ENCODE assay signal across 8 cellular contexts in the genomic region with DNA sequence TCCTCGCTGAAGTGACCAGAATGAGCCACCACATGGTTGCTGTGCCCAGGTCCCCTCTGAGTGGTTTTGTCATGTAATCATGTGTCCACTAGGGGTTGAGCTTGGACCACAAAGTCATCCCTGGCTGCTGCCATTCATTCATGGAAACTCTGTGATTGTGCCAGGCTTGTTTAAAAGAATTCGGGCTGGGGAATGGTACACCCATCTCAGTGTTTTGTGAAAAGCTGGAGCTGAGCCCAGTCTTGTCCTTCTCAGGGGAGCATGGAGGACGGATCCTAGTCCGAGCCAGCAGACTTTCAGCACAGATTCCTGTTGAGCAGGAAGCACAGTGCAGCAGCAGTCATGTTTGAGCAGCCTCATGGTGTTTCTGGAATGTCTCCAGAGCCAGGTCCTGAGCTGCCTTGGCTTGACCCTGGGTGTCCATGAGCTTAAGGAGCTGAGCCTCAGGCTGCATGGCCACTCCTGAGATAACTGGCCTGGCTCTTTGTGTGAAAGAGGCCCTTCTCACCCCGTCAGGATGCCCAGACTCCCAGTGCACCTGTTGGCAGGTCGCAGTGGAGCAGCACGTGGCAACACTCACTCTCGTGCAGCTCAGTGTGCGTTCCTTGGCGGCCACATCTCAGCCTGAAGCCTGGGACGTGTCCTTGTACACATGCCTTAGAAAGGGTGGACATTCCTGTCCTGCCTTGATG.
DNase-seq lines count a peak whose midpoint lies in the region; ATAC-seq and TF ChIP-seq lines count a peak whose summit lies in the region.

No MANE protein-coding gene starts in this region.

- no peak overlapping the region for H3K4me3 Mint-ChIP-seq in nephron progenitor cell

- H3K27ac Mint-ChIP-seq in nephron progenitor cell: no peak overlapping the region

- H3K36me3 Mint-ChIP-seq in nephron progenitor cell (ENCODE audit: low read depth): peaks cover 17% of the 10 kb centered on the region

- no peaks in the 10 kb centered on the region for H3K9me3 Mint-ChIP-seq in nephron progenitor cell

- H3K27me3 Mint-ChIP-seq in nephron progenitor cell (ENCODE audit: low read depth, poor library complexity): peaks cover 6% of the 10 kb centered on the region

- DNase-seq in SIG-M5 treated with dmso at 0.1 percent for 504 hours (lab: John Stamatoyannopoulos, UW; ENCODE audit: unreplicated experiment): peak; percentile 59
- DNase-seq in SIG-M5 (lab: John Stamatoyannopoulos, UW): no peak
- peak; percentile 65 for DNase-seq in NB4 (ENCODE audit: low read depth)
- DNase-seq in SKM-1 treated with dmso at 0.1 percent for 144 hours (lab: John Stamatoyannopoulos, UW; ENCODE audit: unreplicated experiment): peak; percentile 65
- DNase-seq in fibroblast of peridontal ligament (ENCODE audit: extremely low read depth): peak; percentile 98
- peak; percentile 38 for DNase-seq in nephron progenitor cell
- no peak for DNase-seq in stimulated activated CD4-positive, alpha-beta T cell treated with anti-CD3 and anti-CD28 coated beads, Interleukin-12 subunit alpha, Interleukin-12 subunit beta, amount 100 ng/mL, for 4 hours

- no peak for ATAC-seq in GM21786 (IDR thresholded peaks at IDR 0.05; ENCODE audit: unreplicated experiment)

- peaks cover 37% of the 10 kb centered on the region for H3K4me1 Mint-ChIP-seq in nephron progenitor cell

- no peak overlapping the region for H3K4me3 ChIP-seq in NB4 (ENCODE audit: low read depth, low read length)

- no peak for TF ChIP-seq POLR2A in NB4 (IDR thresholded peaks at IDR 0.05; ENCODE audit: extremely low read depth, insufficient read length)

- peak; percentile 35 for TF ChIP-seq CTCF in NB4 (IDR thresholded peaks at IDR 0.05; ENCODE audit: low read depth, low read length)
- peak; percentile 72 for TF ChIP-seq CTCF in nephron progenitor cell (IDR thresholded peaks at IDR 0.05)

Comparison
In these comparisons a context has a peak if more than half of its experiments do, and no peak if none do; other contexts are left out.
1. DNase-seq: peak in SIG-M5 treated with dmso at 0.1 percent for 504 hours (single experiment), NB4 (single experiment), SKM-1 treated with dmso at 0.1 percent for 144 hours (single experiment), fibroblast of peridontal ligament (single experiment) and nephron progenitor cell (single experiment); none in SIG-M5 (single experiment) and stimulated activated CD4-positive, alpha-beta T cell treated with anti-CD3 and anti-CD28 coated beads, Interleukin-12 subunit alpha, Interleukin-12 subunit beta, amount 100 ng/mL, for 4 hours (single experiment).